ENCODE assay signal across 22 cellular contexts in the genomic region with DNA sequence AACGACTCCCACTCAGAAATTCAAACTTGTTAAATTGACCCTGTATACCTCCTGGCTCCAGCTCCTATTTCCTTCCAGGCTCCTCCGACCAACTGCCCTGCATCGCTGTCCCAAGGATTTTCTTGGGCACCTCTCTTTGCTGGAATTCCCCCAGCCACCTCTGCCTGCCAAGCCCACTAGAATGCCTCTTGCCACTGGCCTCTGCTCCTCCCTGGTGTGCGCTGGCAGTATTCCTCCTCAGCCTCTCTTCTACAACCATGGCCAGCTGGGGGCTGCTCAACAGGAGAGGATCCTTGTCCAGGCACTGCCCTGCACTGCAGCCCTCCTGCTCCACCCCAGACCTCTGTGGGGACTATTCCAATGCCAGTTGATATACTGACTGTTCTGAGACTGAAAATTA. TPM values are rescaled to one million over a fixed set of nuclear protein-coding genes. Genes with fewer than 3 reads are reported as not detected.
A peak's percentile ranks its signal among the peaks of the same experiment; 100 is the strongest.
DNase-seq lines count a peak whose midpoint lies in the region; ATAC-seq and TF ChIP-seq lines count a peak whose summit lies in the region.
"Had no signal": no experiment of that assay in that cellular context is flagged by ENCODE, and none has a peak within 500 bp of the region (broad histone marks: within the 10 kb centered on the region; RNA-seq: fewer than 3 reads in every experiment).

No MANE protein-coding gene starts in this region.

- in situ Hi-C loops in G401 (cut with HindIII; ENCODE audit: low sequenced_read_pairs): no loop called here

- H4K20me1 ChIP-seq in osteoblast (ENCODE audit: insufficient read depth, low read length): no peaks in the 10 kb centered on the region

- no peaks in the 10 kb centered on the region for H3K36me3 ChIP-seq in osteoblast (ENCODE audit: insufficient read depth, low read length)
- H3K36me3 ChIP-seq in esophagus squamous epithelium: no peaks in the 10 kb centered on the region
- H3K36me3 ChIP-seq: Peyer's patch had no signal

- 75 to 76% methylated on average over 4 of the region's 4 CpGs for WGBS in esophagus squamous epithelium, 2 donors

- no peak overlapping the region for H2AFZ ChIP-seq in osteoblast (ENCODE audit: low read length)

- TF ChIP-seq POLR2A in esophagus squamous epithelium (IDR thresholded peaks at IDR 0.05): no peak

- DNase-seq in Ammon's horn (ENCODE audit: low spot score) (peak; percentile 69), G401 (ENCODE audit: low spot score) (peak; percentile 12), head of caudate nucleus (peak in 25 of 42 donors; percentile 10 to 68 (median 37)), osteoblast (ENCODE audit: insufficient read length, low spot score, missing footprints) (peak; percentile 31), retina (no peak), GDM1 (lab: John Stamatoyannopoulos, UW) (no peak), esophagus squamous epithelium (lab: John Stamatoyannopoulos, UW) (no peak)
- DNase-seq: AML-193, COR-L47, DND-41, GOT3, KG1, NCI-H1092, NCI-H1436 treated with DMSO at 0.1 percent for 48 hours, NCI-H1930, NCI-H2227 treated with DMSO at 0.1 percent for 48 hours, NCI-H510A treated with DMSO at 0.1 percent for 48 hours had no signal

- H3K27me3 ChIP-seq in osteoblast (ENCODE audit: insufficient read depth, low read length) (peaks cover 7% of the 10 kb centered on the region), esophagus squamous epithelium (peaks cover 0 to 42% (median 3%) of the 10 kb centered on the region in 4 donors)

- no peak for TF ChIP-seq CTCF in osteoblast (IDR thresholded peaks at IDR 0.05; ENCODE audit: extremely low read depth, low read depth, low read length)
- TF ChIP-seq CTCF in esophagus squamous epithelium (IDR thresholded peaks at IDR 0.05): no peak

- no peak overlapping the region for H3K27ac ChIP-seq in osteoblast (ENCODE audit: low read depth, low read length)
- H3K27ac ChIP-seq in esophagus squamous epithelium: no peak overlapping the region
- H3K27ac ChIP-seq: Peyer's patch had no signal

- H3K4me3 ChIP-seq in osteoblast (ENCODE audit: insufficient read depth, low read length) (no peak overlapping the region), esophagus squamous epithelium (no peak overlapping the region)
- H3K4me3 ChIP-seq: Peyer's patch had no signal

- H3K9me3 ChIP-seq in osteoblast (ENCODE audit: low read depth, low read length): no peaks in the 10 kb centered on the region
- H3K9me3 ChIP-seq in esophagus squamous epithelium: peaks cover 0 to 5% (median 0%) of the 10 kb centered on the region in 3 donors
- H3K9me3 ChIP-seq: Peyer's patch had no signal

- intact Hi-C loops in head of caudate nucleus (cut with DNase I): no loop called here
- intact Hi-C loops in esophagus squamous epithelium (cut with DNase I): no loop called here

- H3K4me1 ChIP-seq in osteoblast (ENCODE audit: insufficient read depth, low read length): no peaks in the 10 kb centered on the region
- no peaks in the 10 kb centered on the region for H3K4me1 ChIP-seq in esophagus squamous epithelium
- H3K4me1 ChIP-seq: Peyer's patch had no signal

- H3K79me2 ChIP-seq in osteoblast (ENCODE audit: insufficient read depth, low read length): no peaks in the 10 kb centered on the region

- H3K4me2 ChIP-seq in osteoblast (ENCODE audit: insufficient read depth, low read length): no peak overlapping the region

- ATAC-seq in HG02678 (IDR thresholded peaks at IDR 0.05; ENCODE audit: unreplicated experiment): no peak
- ATAC-seq: SK-N-SH treated with all-trans-retinoic acid at 6 μM for 48 hours had no signal

RNA-seq across cellular contexts. Expression of gene WNT7A, which starts 7.4 kb away (rescaled TPM):
- total RNA-seq in G401 (2014; rRNA removed; shearing (Covaris generic)): not detected in 2 replicates
- total RNA-seq in osteoblast (not detected in 2 replicates), esophagus squamous epithelium (under 1 TPM in 3 of 4 donors, not detected in 1; 0.09 to 0.91 (median 0.73) TPM)
- total RNA-seq: A172, OCI-LY7, Peyer's patch had no signal

Comparison
In these comparisons a context has a peak if more than half of its experiments do, and no peak if none do; other contexts are left out.
1. DNase-seq: peak in Ammon's horn (single experiment), G401 (single experiment), head of caudate nucleus (25 of 42) and osteoblast (single experiment); none in retina (single experiment), GDM1 (single experiment) and esophagus squamous epithelium (single experiment).